Comparison of ENCODE assay signal across 10 cellular contexts in genomic region chr22:24289138-24289537, GRCh38. TPM values are rescaled to one million over a fixed set of nuclear protein-coding genes. Genes with fewer than 3 reads are reported as not detected.
DNase-seq lines count a peak whose midpoint lies in the region; ATAC-seq and TF ChIP-seq lines count a peak whose summit lies in the region.
"Had no signal": no experiment of that assay in that cellular context is flagged by ENCODE, and none has a peak within 500 bp of the region (broad histone marks: within the 10 kb centered on the region; RNA-seq: fewer than 3 reads in every experiment).

No MANE protein-coding gene starts in this region.

- peak overlapping the region; percentile 39 for H3K27ac Mint-ChIP-seq in neural progenitor cell
- H3K27ac Mint-ChIP-seq: activated naive CD4-positive, alpha-beta T cell treated with anti-CD3 and anti-CD28 coated beads, Interleukin-2, amount 50 U/mL, for 72 hours; CD4-positive, alpha-beta memory T cell had no signal

- H3K4me1 Mint-ChIP-seq in neural progenitor cell, result peaks cover 37% of the 10 kb centered on the region

- BruUV-seq in Panc1 (replicated peaks; lab: Mats Ljungman, UMichigan), result no TSS peak

- CTCF ChIA-PET in AG04450 (lab: Charles Lee) (interaction anchor here (0.6 kb wide), 1 partner anchor 43 kb away, joined by 4 read pairs; no protein-coding TSS in a partner anchor), Panc1 (lab: Charles Lee) (no interaction called here)

- peaks cover 3% of the 10 kb centered on the region for H3K27me3 Mint-ChIP-seq in neural progenitor cell (ENCODE audit: insufficient read depth, low read depth)
- H3K27me3 Mint-ChIP-seq: CD4-positive, alpha-beta memory T cell had no signal

- peak overlapping the region; percentile 73 for H3K4me2 ChIP-seq in fibroblast of lung (ENCODE audit: extremely low read depth, insufficient read depth, low read length)
- peak overlapping the region; percentile 56 for H3K4me2 ChIP-seq in neural progenitor cell

- H3K36me3 Mint-ChIP-seq in neural progenitor cell, result peaks cover 19% of the 10 kb centered on the region
- H3K36me3 Mint-ChIP-seq: activated naive CD4-positive, alpha-beta T cell treated with anti-CD3 and anti-CD28 coated beads, Interleukin-2, amount 50 U/mL, for 72 hours had no signal

- TF ChIP-seq CTCF in AG04450 (IDR thresholded peaks at IDR 0.05; ENCODE audit: low read depth, low read length) (no peak), Panc1 (IDR thresholded peaks at IDR 0.05) (no peak), fibroblast of lung (conservative IDR thresholded peaks at IDR 0.05 in 1 of 2, IDR thresholded peaks at IDR 0.05 in 1 of 2; ENCODE audit: low read depth in 1 of 2, low read length in 2 of 2) (no peak), neural progenitor cell (IDR thresholded peaks at IDR 0.05) (no peak)

- H3K27ac ChIP-seq in AG04450 (ENCODE audit: low read depth, low read length) (no peak overlapping the region), Panc1 (ENCODE audit: low read length) (peak overlapping the region; percentile 14), fibroblast of lung (ENCODE audit: insufficient read depth, low read length) (peak overlapping the region; percentile 50), neural progenitor cell (peak overlapping the region; percentile 4)

- no peaks in the 10 kb centered on the region for H3K9me3 ChIP-seq in AG04450 (ENCODE audit: control insufficient read depth, insufficient read depth, low read length)
- no peaks in the 10 kb centered on the region for H3K9me3 ChIP-seq in Panc1 (ENCODE audit: control insufficient read depth, insufficient read depth, low read depth, low read length)
- no peaks in the 10 kb centered on the region for H3K9me3 ChIP-seq in fibroblast of lung (ENCODE audit: control insufficient read depth, insufficient read depth, low read depth, low read length)
- H3K9me3 ChIP-seq in neural progenitor cell (ENCODE audit: low read depth), result no peaks in the 10 kb centered on the region

- DNase-seq in AG04450 (ENCODE audit: low read depth, low spot score) (peak; percentile 33), Panc1 (ENCODE audit: low read depth, low spot score) (no peak), fibroblast of lung (ENCODE audit: low read depth in 2 of 2) (peak; percentile 91 to 95), neural progenitor cell (ENCODE audit: low spot score) (no peak), cerebellar nuclear complex (lab: John Stamatoyannopoulos, UW) (no peak)
- no peak for DNase-seq in stimulated activated naive CD4-positive, alpha-beta T cell (lab: John Stamatoyannopoulos, UW)
- DNase-seq: CD4-positive, alpha-beta memory T cell had no signal

- H3K79me2 ChIP-seq in fibroblast of lung (ENCODE audit: control insufficient read depth, insufficient read depth, low read length), result peaks cover 58% of the 10 kb centered on the region
- peaks cover 87% of the 10 kb centered on the region for H3K79me2 ChIP-seq in neural progenitor cell (ENCODE audit: low read depth)

- no peak for ATAC-seq in Panc1
- no peak for ATAC-seq in GM21529 (IDR thresholded peaks at IDR 0.05; ENCODE audit: unreplicated experiment)
- no peak for ATAC-seq in HG02981 (IDR thresholded peaks at IDR 0.05; ENCODE audit: unreplicated experiment)
- ATAC-seq: activated naive CD4-positive, alpha-beta T cell treated with anti-CD3 and anti-CD28 coated beads, Interleukin-2, amount 50 U/mL, for 72 hours had no signal

- in situ Hi-C loops in Panc1 (cut with HindIII; ENCODE audit: low pct_unique_long_range_greater_than_20kb, low sequenced_read_pairs), result no loop called here

- POLR2A ChIA-PET in AG04450 (lab: Yijun Ruan, JAX), result interaction anchor here (0.6 to 1.3 kb wide), 4 partner anchors 16 to 92 kb away, joined by 3 to 7 read pairs (median 4); partner anchors contain the start of gene SPECC1L
- POLR2A ChIA-PET in Panc1 (lab: Charles Lee), result interaction anchor here (0.6 kb wide), 1 partner anchor 271 kb away, joined by 3 read pairs; no protein-coding TSS in a partner anchor

- H3K4me1 ChIP-seq in Panc1 (ENCODE audit: control insufficient read depth, insufficient read depth, low read length), result peaks cover 23% of the 10 kb centered on the region
- H3K4me1 ChIP-seq in fibroblast of lung (ENCODE audit: control insufficient read depth, extremely low read depth, insufficient read depth, low read length), result peaks cover 42% of the 10 kb centered on the region
- H3K4me1 ChIP-seq in neural progenitor cell, result peaks cover 16% of the 10 kb centered on the region

- H3K9ac ChIP-seq in fibroblast of lung (ENCODE audit: insufficient read depth, low read length), result no peak overlapping the region
- no peak overlapping the region for H3K9ac ChIP-seq in neural progenitor cell

- no peaks in the 10 kb centered on the region for H3K36me3 ChIP-seq in Panc1 (ENCODE audit: control insufficient read depth, insufficient read depth, low read length)
- H3K36me3 ChIP-seq in fibroblast of lung (ENCODE audit: control insufficient read depth, insufficient read depth, low read length), result no peaks in the 10 kb centered on the region
- no peaks in the 10 kb centered on the region for H3K36me3 ChIP-seq in neural progenitor cell

- no peak overlapping the region for H3K4me3 Mint-ChIP-seq in neural progenitor cell
- H3K4me3 Mint-ChIP-seq: CD4-positive, alpha-beta memory T cell had no signal

- no peaks in the 10 kb centered on the region for H3K27me3 ChIP-seq in AG04450 (ENCODE audit: control insufficient read depth, insufficient read depth, low read length)
- H3K27me3 ChIP-seq in Panc1 (ENCODE audit: control insufficient read depth, insufficient read depth, low read length), result no peaks in the 10 kb centered on the region
- no peaks in the 10 kb centered on the region for H3K27me3 ChIP-seq in fibroblast of lung (ENCODE audit: control insufficient read depth, insufficient read depth, low read length)
- H3K27me3 ChIP-seq in neural progenitor cell, result no peaks in the 10 kb centered on the region

- H3K9me3 Mint-ChIP-seq in neural progenitor cell, result no peaks in the 10 kb centered on the region
- H3K9me3 Mint-ChIP-seq: activated naive CD4-positive, alpha-beta T cell treated with anti-CD3 and anti-CD28 coated beads, Interleukin-2, amount 50 U/mL, for 72 hours; CD4-positive, alpha-beta memory T cell had no signal

- H2AFZ ChIP-seq in fibroblast of lung (ENCODE audit: low read length) (no peak overlapping the region), neural progenitor cell (replicated peaks) (no peak overlapping the region)

- H3K4me3 ChIP-seq in AG04450 (ENCODE audit: low read depth, low read length) (no peak overlapping the region), Panc1 (ENCODE audit: low read depth in 2 of 2, low read length in 2 of 2) (no peak overlapping the region), fibroblast of lung (replicated peaks in 1 of 4; ENCODE audit: control extremely low read depth in 1 of 4, insufficient read depth in 1 of 4, low read depth in 3 of 4, low read length in 4 of 4) (peak overlapping the region in 2 of 4 experiments; percentile 12 to 19), neural progenitor cell (no peak overlapping the region)

- intact Hi-C loops in Panc1 (cut with micrococcal nuclease; ENCODE audit: unreplicated experiment), result no loop called here

- H4K20me1 ChIP-seq in fibroblast of lung (ENCODE audit: control insufficient read depth, extremely low read depth, insufficient read depth, low read length) (no peaks in the 10 kb centered on the region), neural progenitor cell (ENCODE audit: low read depth) (peaks cover 75% of the 10 kb centered on the region)

- peaks cover 17% of the 10 kb centered on the region for H3F3A ChIP-seq in neural progenitor cell (ENCODE audit: low read depth)

RNA-seq across cellular contexts. Expression of gene SPECC1L, which starts 18.5 kb away (rescaled TPM):
- 30.5 and 36.4 TPM in 2 replicates for polyA plus RNA-seq in AG04450 (2011; rRNA removed)
- 49.1 and 52.7 TPM in 2 replicates for polyA minus RNA-seq in AG04450 (2011; rRNA and poly(A)+ RNA removed)
- total RNA-seq in Panc1 (2021; ENCODE audit: unreplicated experiment), result 43.3 TPM
- 17.7 TPM for polyA plus RNA-seq in Panc1 (2012; ENCODE audit: insufficient read length)
- total RNA-seq in fibroblast of lung, result 43.4 and 46.2 TPM in 2 replicates
- 28.4 and 40.3 TPM in 2 replicates for polyA plus RNA-seq in fibroblast of lung
- 22.6 and 33.8 TPM in 2 replicates for polyA plus RNA-seq in fibroblast of lung (2012)
- 31.4 and 33.3 TPM in 2 replicates for polyA minus RNA-seq in fibroblast of lung (ENCODE audit: low replicate concordance)
- 35.8 and 48.9 TPM in 2 replicates for total RNA-seq in neural progenitor cell (ENCODE audit: low replicate concordance)

RNA-seq across cellular contexts. Expression of gene GGT5, which starts 44.3 kb away (rescaled TPM):
- polyA plus RNA-seq in AG04450 (2011; rRNA removed) (4.4 TPM in 2 replicates), fibroblast of lung (2.0 and 9.1 TPM in 2 replicates)
- polyA minus RNA-seq in AG04450 (2011; rRNA and poly(A)+ RNA removed), result 0.43 and 0.83 TPM in 2 replicates
- total RNA-seq in Panc1 (2021; ENCODE audit: unreplicated experiment) (3.6 TPM), fibroblast of lung (under 0.01 and 0.51 TPM in 2 replicates), neural progenitor cell (ENCODE audit: low replicate concordance) (not detected in 2 replicates)
- polyA plus RNA-seq in Panc1 (2012; ENCODE audit: insufficient read length), result 3.3 TPM
- 0.99 and 7.3 TPM in 2 replicates for polyA plus RNA-seq in fibroblast of lung (2012)
- 7.0 and 92.0 TPM in 2 replicates for polyA minus RNA-seq in fibroblast of lung (ENCODE audit: low replicate concordance)
- total RNA-seq: CD4-positive, alpha-beta memory T cell had no signal
- polyA plus RNA-seq: CD4-positive, alpha-beta memory T cell had no signal

Comparison
In these comparisons a context has a peak if more than half of its experiments do, and no peak if none do; other contexts are left out.
1. DNase-seq: peak in AG04450 (single experiment) and fibroblast of lung (2 of 2); none in Panc1 (single experiment), neural progenitor cell (single experiment), stimulated activated naive CD4-positive, alpha-beta T cell (0 of 6) and cerebellar nuclear complex (0 of 2).